ENCODE assay signal across 1 cellular context in genomic region chr10:119524720-119525070, GRCh38.
TF ChIP-seq lines count a peak whose summit lies in the region.

No MANE protein-coding gene starts in this region.

TF ChIP-seq in IMR-90, 13 proteins besides CTCF, POLR2A, EP300 and RAD21:
- no peak for TF ChIP-seq MXI1 (IDR thresholded peaks at IDR 0.05; ENCODE audit: borderline replicate concordance, low read depth, low read length)
- no peak for TF ChIP-seq CEBPB (IDR thresholded peaks at IDR 0.05; ENCODE audit: low read depth, low read length)
- no peak for TF ChIP-seq SMC3 (IDR thresholded peaks at IDR 0.05; ENCODE audit: low read depth, low read length)
- TF ChIP-seq ELK1 (IDR thresholded peaks at IDR 0.05; ENCODE audit: borderline replicate concordance, low read depth, low read length): no peak
- TF ChIP-seq MAFK (IDR thresholded peaks at IDR 0.05; ENCODE audit: low read depth, low read length): no peak
- no peak for TF ChIP-seq NFE2L2 (IDR thresholded peaks at IDR 0.05; ENCODE audit: low read depth, low read length)
- TF ChIP-seq, protein P1, sequence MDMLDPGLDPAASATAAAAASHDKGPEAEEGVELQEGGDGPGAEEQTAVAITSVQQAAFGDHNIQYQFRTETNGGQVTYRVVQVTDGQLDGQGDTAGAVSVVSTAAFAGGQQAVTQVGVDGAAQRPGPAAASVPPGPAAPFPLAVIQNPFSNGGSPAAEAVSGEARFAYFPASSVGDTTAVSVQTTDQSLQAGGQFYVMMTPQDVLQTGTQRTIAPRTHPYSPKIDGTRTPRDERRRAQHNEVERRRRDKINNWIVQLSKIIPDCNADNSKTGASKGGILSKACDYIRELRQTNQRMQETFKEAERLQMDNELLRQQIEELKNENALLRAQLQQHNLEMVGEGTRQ (IDR thresholded peaks at IDR 0.05; ENCODE audit: low read depth, low read length): no peak
- no peak for TF ChIP-seq RFX5 (IDR thresholded peaks at IDR 0.05; ENCODE audit: low read depth, low read length)
- TF ChIP-seq FOS (IDR thresholded peaks at IDR 0.05; ENCODE audit: low read depth, low read length): no peak
- TF ChIP-seq MAZ (IDR thresholded peaks at IDR 0.05; ENCODE audit: borderline replicate concordance, low read depth, low read length): no peak
- no peak for TF ChIP-seq BHLHE40 (IDR thresholded peaks at IDR 0.05; ENCODE audit: low read depth, low read length)
- TF ChIP-seq RCOR1 (IDR thresholded peaks at IDR 0.05; ENCODE audit: insufficient replicate concordance, low read length): no peak
- no peak for TF ChIP-seq CHD1 (IDR thresholded peaks at IDR 0.05; ENCODE audit: low read depth, low read length)
TF ChIP-seq in IMR-90: peak in this region for 0.
